In genomic region chr17:47099987-47100711, GRCh38 we compare ENCODE assay signal across 8 cellular contexts.
DNase-seq lines count a peak whose midpoint lies in the region; ATAC-seq lines count a peak whose summit lies in the region.

No MANE protein-coding gene starts in this region.

- peak overlapping the region; percentile 88 to 99 (median 95) for H3K4me3 ChIP-seq in BLaER1 treated with 17β-estradiol and CSF1 and Interleukin-3, amounts not matched to agents 10 nM and 100 nM

- H3K27ac Mint-ChIP-seq in activated CD4-positive, alpha-beta T cell treated with anti-CD3 and anti-CD28 coated beads, Interleukin-2, amount 10 ng/mL, durations not matched to agents 24 days and 14 days = peak overlapping the region; percentile 99

- H3K4me2 ChIP-seq in BLaER1 treated with 17β-estradiol and CSF1 and Interleukin-3, amounts not matched to agents 10 nM and 100 nM = peak overlapping the region; percentile 77 to 95 (median 87)

- peak overlapping the region; percentile 71 to 89 (median 86) for H3K27ac ChIP-seq in BLaER1 treated with 17β-estradiol and CSF1 and Interleukin-3, amounts not matched to agents 10 nM and 100 nM

- intact Hi-C loops in activated CD4-positive, alpha-beta T cell treated with anti-CD3 and anti-CD28 coated beads, Interleukin-2, amount 10 ng/mL, durations not matched to agents 24 days and 14 days (cut with micrococcal nuclease) = loop anchor here (2.0 kb wide), 1 partner anchor 33 kb away; no protein-coding TSS in a partner anchor

- DNase-seq in NCI-H526 (lab: John Stamatoyannopoulos, UW) (peak; percentile 96), dedifferentiated amniotic fluid mesenchymal stem cell (ENCODE audit: extremely low spot score) (peak; percentile 86), left lobe of liver (ENCODE audit: low spot score) (peak; percentile 93)
- DNase-seq in activated CD4-positive, alpha-beta T cell treated with anti-CD3 and anti-CD28 coated beads, Interleukin-2, amount 10 ng/mL, durations not matched to agents 24 days and 14 days = peak; percentile 98
- DNase-seq in stimulated activated CD4-positive, alpha-beta T cell treated with anti-CD3 and anti-CD28 coated beads, Interleukin-2, amount 100 ng/mL, for 24 hours = peak; percentile 91 to 93

- H3K9ac ChIP-seq in BLaER1 treated with 17β-estradiol and CSF1 and Interleukin-3, amounts not matched to agents 10 nM and 100 nM = peak overlapping the region; percentile 87 to 93 (median 90)

- ATAC-seq in GM19328 (IDR thresholded peaks at IDR 0.05; ENCODE audit: unreplicated experiment) (peak; percentile 97), HG03469 (IDR thresholded peaks at IDR 0.05; ENCODE audit: unreplicated experiment) (peak; percentile 84), left lobe of liver (peak; percentile 100)

- H3K36me3 ChIP-seq in BLaER1 treated with 17β-estradiol and CSF1 and Interleukin-3, amounts not matched to agents 10 nM and 100 nM = peaks cover 0 to 12% (median 4%) of the 10 kb centered on the region in 11 experiments; a peak in 7 of 22 replicates

- H3K27me3 ChIP-seq in BLaER1 treated with 17β-estradiol and CSF1 and Interleukin-3, amounts not matched to agents 10 nM and 100 nM = no peaks in the 10 kb centered on the region

- peaks cover 0 to 11% (median 0%) of the 10 kb centered on the region in 11 experiments; a peak in 4 of 22 replicates for H4K20me1 ChIP-seq in BLaER1 treated with 17β-estradiol and CSF1 and Interleukin-3, amounts not matched to agents 10 nM and 100 nM

- H3K4me1 Mint-ChIP-seq in activated CD4-positive, alpha-beta T cell treated with anti-CD3 and anti-CD28 coated beads, Interleukin-2, amount 10 ng/mL, durations not matched to agents 24 days and 14 days = peaks cover 10% of the 10 kb centered on the region

- H3K9me3 Mint-ChIP-seq in activated CD4-positive, alpha-beta T cell treated with anti-CD3 and anti-CD28 coated beads, Interleukin-2, amount 10 ng/mL, durations not matched to agents 24 days and 14 days = no peaks in the 10 kb centered on the region

- H3K36me3 Mint-ChIP-seq in activated CD4-positive, alpha-beta T cell treated with anti-CD3 and anti-CD28 coated beads, Interleukin-2, amount 10 ng/mL, durations not matched to agents 24 days and 14 days (ENCODE audit: low read depth) = peaks cover 7% of the 10 kb centered on the region

- no peaks in the 10 kb centered on the region for H3K9me3 ChIP-seq in BLaER1 treated with 17β-estradiol and CSF1 and Interleukin-3, amounts not matched to agents 10 nM and 100 nM (replicated peaks in 1 of 11)

- peak overlapping the region; percentile 93 for H3K4me3 Mint-ChIP-seq in activated CD4-positive, alpha-beta T cell treated with anti-CD3 and anti-CD28 coated beads, Interleukin-2, amount 10 ng/mL, durations not matched to agents 24 days and 14 days

- peaks cover 3% of the 10 kb centered on the region for H3K27me3 Mint-ChIP-seq in activated CD4-positive, alpha-beta T cell treated with anti-CD3 and anti-CD28 coated beads, Interleukin-2, amount 10 ng/mL, durations not matched to agents 24 days and 14 days

- H3K4me1 ChIP-seq in BLaER1 treated with 17β-estradiol and CSF1 and Interleukin-3, amounts not matched to agents 10 nM and 100 nM = peaks cover 22 to 35% (median 30%) of the 10 kb centered on the region in 10 experiments

Comparison
In these comparisons a context has a peak if more than half of its experiments do, and no peak if none do; other contexts are left out.
1. Peak in every context shown above with its lines: DNase-seq, ATAC-seq, H3K4me3 ChIP-seq and H3K27ac ChIP-seq.